In genomic region chr1:185442065-185442464, GRCh38 we compare ENCODE assay signal across 22 cellular contexts.
DNase-seq lines count a peak whose midpoint lies in the region; ATAC-seq and TF ChIP-seq lines count a peak whose summit lies in the region.
"Had no signal": no experiment of that assay in that cellular context is flagged by ENCODE, and none has a peak within 500 bp of the region (broad histone marks: within the 10 kb centered on the region; RNA-seq: fewer than 3 reads in every experiment).

No MANE protein-coding gene starts in this region.

- no peaks in the 10 kb centered on the region for H3K9me3 ChIP-seq in mesenchymal stem cell (ENCODE audit: control insufficient read depth, low read length)
- no peaks in the 10 kb centered on the region for H3K9me3 ChIP-seq in testis
- H3K9me3 ChIP-seq: BLaER1, heart left ventricle, psoas muscle, spleen, thoracic aorta had no signal

- H2BK12ac ChIP-seq in mesenchymal stem cell (ENCODE audit: low read length in 2 of 2) = peak overlapping the region in 1 of 2 experiments; percentile 75

- no peaks in the 10 kb centered on the region for H3K36me3 ChIP-seq in mesenchymal stem cell (ENCODE audit: control insufficient read depth in 1 of 2, insufficient read depth in 2 of 2, low read depth in 1 of 2, low read length in 2 of 2)
- no peaks in the 10 kb centered on the region for H3K36me3 ChIP-seq in testis (ENCODE audit: low read depth, missing control alignments)
- H3K36me3 ChIP-seq: BLaER1, cardiac muscle cell, heart left ventricle, spleen, thoracic aorta had no signal

- peak; percentile 72 for DNase-seq in EH (ENCODE audit: low read depth)
- DNase-seq in NCI-H226 = peak; percentile 40
- peak; percentile 42 for DNase-seq in astrocyte of the hippocampus (ENCODE audit: low read depth, low spot score)
- DNase-seq in mesenchymal stem cell = peak; percentile 45
- DNase-seq in testis = no peak
- no peak for DNase-seq in CD1c-positive myeloid dendritic cell (ENCODE audit: extremely low spot score)
- no peak for DNase-seq in GDM1 (lab: John Stamatoyannopoulos, UW)
- DNase-seq: activated CD4-positive, alpha-beta T cell treated with anti-CD3 and anti-CD28 coated beads, Interleukin-2, amount 50 U/mL, for 1 hour; activated T-cell treated with anti-CD3 and anti-CD28 coated beads, Interleukin-2, amount 50 U/mL, for 24 hours; DMS 273 treated with DMSO at 0.1 percent for 48 hours; heart left ventricle; naive thymus-derived CD8-positive, alpha-beta T cell; NCI-H345; NK-92 treated with Interleukin-12 subunit alpha and Interleukin-12 subunit beta, amount 100 ng/mL, for 24 hours; psoas muscle; spleen had no signal

- H2AK5ac ChIP-seq in mesenchymal stem cell (ENCODE audit: low read length, severe bottlenecking) = peak overlapping the region; percentile 70

- peaks cover 12% of the 10 kb centered on the region for H3K4me1 ChIP-seq in mesenchymal stem cell (ENCODE audit: control insufficient read depth, insufficient read depth, low read depth, low read length)
- H3K4me1 ChIP-seq in testis = no peaks in the 10 kb centered on the region
- H3K4me1 ChIP-seq: BLaER1 had no signal

- H3K27ac ChIP-seq in mesenchymal stem cell (ENCODE audit: low read length, poor library complexity, severe bottlenecking) = peak overlapping the region; percentile 98
- H3K27ac ChIP-seq in testis = no peak overlapping the region
- H3K27ac ChIP-seq: BLaER1, cardiac muscle cell, heart left ventricle, psoas muscle, thoracic aorta had no signal

- H3K23ac ChIP-seq in mesenchymal stem cell (ENCODE audit: low read length in 2 of 2) = no peak overlapping the region

- no peak overlapping the region for H2AFZ ChIP-seq in mesenchymal stem cell (ENCODE audit: low read depth, low read length)

- WGBS in mesenchymal stem cell = 67% methylated on average over 3 of the region's 3 CpGs
- 85 to 90% methylated on average over 3 of the region's 3 CpGs for WGBS in testis, 2 donors

- H3K79me1 ChIP-seq in mesenchymal stem cell (replicated peaks; ENCODE audit: low read length, poor library complexity, severe bottlenecking) = no peaks in the 10 kb centered on the region

- peak overlapping the region; percentile 75 for H2BK5ac ChIP-seq in mesenchymal stem cell (ENCODE audit: low read depth, low read length, poor library complexity, severe bottlenecking)

- TF ChIP-seq POLR2A in testis (IDR thresholded peaks at IDR 0.05) = no peak

- no peak overlapping the region for H4K8ac ChIP-seq in mesenchymal stem cell (ENCODE audit: low read length)

- H3K4ac ChIP-seq in mesenchymal stem cell (ENCODE audit: low read depth in 1 of 2, low read length in 2 of 2) = no peak overlapping the region

- H3K4me3 ChIP-seq in mesenchymal stem cell (ENCODE audit: insufficient read depth in 1 of 2, low read depth in 1 of 2, low read length in 2 of 2) (no peak overlapping the region), testis (no peak overlapping the region)
- H3K4me3 ChIP-seq: BLaER1, cardiac muscle cell, heart left ventricle, psoas muscle, spleen, thoracic aorta had no signal

- H3K27me3 ChIP-seq in mesenchymal stem cell (ENCODE audit: control insufficient read depth in 1 of 2, insufficient read depth in 1 of 2, low read length in 2 of 2) (no peaks in the 10 kb centered on the region), testis (no peaks in the 10 kb centered on the region)
- H3K27me3 ChIP-seq: BLaER1, cardiac muscle cell, heart left ventricle, spleen had no signal

- no peak overlapping the region for H2BK15ac ChIP-seq in mesenchymal stem cell (ENCODE audit: low read depth, poor library complexity, severe bottlenecking)

- H3K9ac ChIP-seq in mesenchymal stem cell (ENCODE audit: low read length) = no peak overlapping the region
- H3K9ac ChIP-seq: BLaER1 had no signal

- no peak for ATAC-seq in GM18870 (IDR thresholded peaks at IDR 0.05; ENCODE audit: unreplicated experiment)
- ATAC-seq: activated naive CD4-positive, alpha-beta T cell treated with anti-CD3 and anti-CD28 coated beads, Interleukin-2, amount 50 U/mL, for 72 hours; esophagus mucosa; naive thymus-derived CD8-positive, alpha-beta T cell had no signal

- intact Hi-C loops in testis (cut with DNase I; ENCODE audit: low total_unique reads) = no loop called here

- H3K4me2 ChIP-seq in mesenchymal stem cell (ENCODE audit: low read length, poor library complexity, severe bottlenecking) = no peak overlapping the region
- H3K4me2 ChIP-seq: BLaER1 had no signal

- peak overlapping the region in 1 of 2 experiments; percentile 19 for H3K18ac ChIP-seq in mesenchymal stem cell (ENCODE audit: low read depth in 1 of 2, low read length in 2 of 2)

- no peak for TF ChIP-seq CTCF in testis (IDR thresholded peaks at IDR 0.05)

- H4K91ac ChIP-seq in mesenchymal stem cell (ENCODE audit: low read length) = no peak overlapping the region

- no peak overlapping the region for H3K14ac ChIP-seq in mesenchymal stem cell (ENCODE audit: low read length in 2 of 2)

- peak overlapping the region; percentile 44 for H2BK120ac ChIP-seq in mesenchymal stem cell (ENCODE audit: low read depth, low read length)

Comparison
In these comparisons a context has a peak if more than half of its experiments do, and no peak if none do; other contexts are left out.
1. DNase-seq: peak in EH (single experiment), NCI-H226 (single experiment), astrocyte of the hippocampus (single experiment) and mesenchymal stem cell (single experiment); none in testis (single experiment), CD1c-positive myeloid dendritic cell (single experiment) and GDM1 (single experiment).